8 cellular contexts compared by ENCODE assay signal in genomic region chr11:86047275-86047991, GRCh38. TPM values are rescaled to one million over a fixed set of nuclear protein-coding genes. Genes with fewer than 3 reads are reported as not detected.
DNase-seq lines count a peak whose midpoint lies in the region; ATAC-seq and TF ChIP-seq lines count a peak whose summit lies in the region.

No MANE protein-coding gene starts in this region.

- DNase-seq in A673 (ENCODE audit: low spot score), result peak; percentile 74
- DNase-seq in RWPE2 (ENCODE audit: low spot score), result no peak
- DNase-seq in fibroblast of pulmonary artery (ENCODE audit: low read depth), result peak; percentile 70
- DNase-seq in cerebellum (ENCODE audit: low spot score), result no peak
- no peak for DNase-seq in GM19238 (ENCODE audit: insufficient read length, low spot score)
- DNase-seq in vagina (ENCODE audit: extremely low spot score in 2 of 2), result no peak
- DNase-seq in NCI-H748 (lab: John Stamatoyannopoulos, UW; ENCODE audit: unreplicated experiment), result no peak

- TF ChIP-seq CTCF in A673 (conservative IDR thresholded peaks at IDR 0.05; ENCODE audit: low read depth, low read length), result no peak
- TF ChIP-seq CTCF in RWPE2 (IDR thresholded peaks at IDR 0.05; ENCODE audit: poor library complexity, severe bottlenecking), result no peak
- TF ChIP-seq CTCF in fibroblast of pulmonary artery (IDR thresholded peaks at IDR 0.05; ENCODE audit: low read length, missing control alignments), result no peak
- no peak for TF ChIP-seq CTCF in vagina (IDR thresholded peaks at IDR 0.05)

- no peaks in the 10 kb centered on the region for H3K9me3 ChIP-seq in A673 (ENCODE audit: low read depth, low read length, poor library complexity, severe bottlenecking)
- H3K9me3 ChIP-seq in RWPE2 (ENCODE audit: severe bottlenecking), result no peaks in the 10 kb centered on the region
- no peaks in the 10 kb centered on the region for H3K9me3 ChIP-seq in vagina

- no peak overlapping the region for H3K4me3 ChIP-seq in A673 (ENCODE audit: low read depth, low read length, poor library complexity, severe bottlenecking)
- no peak overlapping the region for H3K4me3 ChIP-seq in RWPE2 (ENCODE audit: severe bottlenecking)
- no peak overlapping the region for H3K4me3 ChIP-seq in fibroblast of pulmonary artery (replicated peaks; ENCODE audit: low read depth, low read length)
- no peak overlapping the region for H3K4me3 ChIP-seq in vagina

- POLR2A ChIA-PET in A673 (lab: Charles Lee; ENCODE audit: low non-redundant PET), result no interaction called here

- ATAC-seq in GM19452 (IDR thresholded peaks at IDR 0.05; ENCODE audit: unreplicated experiment) (peak; percentile 62), RWPE2 (ENCODE audit: low read depth) (peak; percentile 58)

- intact Hi-C loops in A673 (cut with micrococcal nuclease; ENCODE audit: unreplicated experiment), result no loop called here
- intact Hi-C loops in vagina (cut with DNase I), result loop anchor here (10.0 kb wide), 1 partner anchor 147 kb away; no protein-coding TSS in a partner anchor

- no TSS peak for BruUV-seq in A673 (replicated peaks; lab: Mats Ljungman, UMichigan)

- H3K36me3 ChIP-seq in A673 (ENCODE audit: insufficient read depth, low read length, poor library complexity, severe bottlenecking) (no peaks in the 10 kb centered on the region), RWPE2 (ENCODE audit: low read depth) (no peaks in the 10 kb centered on the region), vagina (no peaks in the 10 kb centered on the region)

- CTCF ChIA-PET in A673 (lab: Charles Lee), result no interaction called here

- TF ChIP-seq POLR2A in vagina (IDR thresholded peaks at IDR 0.05), result no peak

- no peaks in the 10 kb centered on the region for H3K27me3 ChIP-seq in A673 (replicated peaks; ENCODE audit: insufficient read depth, low read depth, low read length, poor library complexity)
- H3K27me3 ChIP-seq in RWPE2 (ENCODE audit: insufficient read depth, poor library complexity, severe bottlenecking), result no peaks in the 10 kb centered on the region
- no peaks in the 10 kb centered on the region for H3K27me3 ChIP-seq in vagina

- peaks cover 40% of the 10 kb centered on the region for H3K4me1 ChIP-seq in A673 (ENCODE audit: insufficient read depth, low read length, poor library complexity, severe bottlenecking)
- peaks cover 35% of the 10 kb centered on the region for H3K4me1 ChIP-seq in RWPE2 (ENCODE audit: insufficient read depth, poor library complexity, severe bottlenecking)
- H3K4me1 ChIP-seq in vagina, result peaks cover 93% of the 10 kb centered on the region

- H3K27ac ChIP-seq in A673 (ENCODE audit: low read depth, low read length, poor library complexity, severe bottlenecking) (peak overlapping the region; percentile 1), RWPE2 (ENCODE audit: poor library complexity, severe bottlenecking) (peak overlapping the region; percentile 44), vagina (no peak overlapping the region)

RNA-seq across cellular contexts. Expression of gene PICALM, which starts 21.5 kb away (rescaled TPM):
- total RNA-seq in A673 (2021) (168 and 174 TPM in 2 replicates), cerebellum (440 TPM), vagina (237 TPM)

Comparison
In these comparisons a context has a peak if more than half of its experiments do, and no peak if none do; other contexts are left out.
1. DNase-seq: peak in A673 (single experiment) and fibroblast of pulmonary artery (single experiment); none in RWPE2 (single experiment), cerebellum (single experiment), GM19238 (single experiment), vagina (0 of 2) and NCI-H748 (single experiment).